In the genomic region with DNA sequence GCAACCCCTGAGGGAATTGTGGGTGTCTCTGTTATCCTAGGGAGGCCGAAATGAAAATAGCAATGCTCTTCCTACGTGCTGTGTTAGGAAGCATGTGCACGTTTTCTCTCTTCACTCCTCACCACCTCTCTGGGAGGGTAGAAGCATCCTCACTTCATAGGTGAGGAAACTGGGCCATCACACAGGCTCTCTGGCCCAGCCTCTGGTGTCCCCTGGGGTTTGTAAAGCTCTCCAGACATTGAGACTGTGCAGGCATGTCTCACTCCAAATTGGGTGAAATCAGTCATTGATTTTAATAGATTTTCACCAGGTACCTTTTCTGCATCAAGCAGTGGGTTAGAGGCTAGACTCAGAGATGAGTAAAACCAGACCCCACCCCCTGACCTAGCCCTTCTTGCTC, we compare ENCODE assay signal across 36 cellular contexts.
"Had no signal": no experiment of that assay in that cellular context is flagged by ENCODE, and none has a peak within 500 bp of the region (broad histone marks: within the 10 kb centered on the region; RNA-seq: fewer than 3 reads in every experiment).

No MANE protein-coding gene starts in this region.

- H3K4me3 ChIP-seq: adrenal gland, body of pancreas, breast epithelium, Peyer's patch, SJSA1 had no signal

- H3K27ac Mint-ChIP-seq: activated CD4-positive, alpha-beta memory T cell treated with anti-CD3 and anti-CD28 coated beads for 36 hours; activated naive CD4-positive, alpha-beta T cell treated with anti-CD3 and anti-CD28 coated beads for 36 hours; activated naive CD4-positive, alpha-beta T cell treated with anti-CD3 and anti-CD28 coated beads, Interleukin-2, amount 50 U/mL, for 72 hours; activated T-helper 1 cell treated with anti-CD3 and anti-CD28 coated beads, Interleukin-12 subunit alpha, Interleukin-12 subunit beta, Interleukin-2, Interleukin-4 antibody, amounts not matched to agents 30 ng/mL and 10 ng/mL and 1 ng/mL, durations not matched to agents 14 hours and 24 hours and 36 hours; T-cell; WTC11 had no signal

- DNase-seq: activated CD4-positive, alpha-beta memory T cell treated with anti-CD3 and anti-CD28 coated beads for 36 hours; activated CD4-positive, alpha-beta T cell treated with anti-CD3 and anti-CD28 coated beads for 4 hours; activated CD4-positive, alpha-beta T cell treated with anti-CD3 and anti-CD28 coated beads, Interleukin-2, amount 50 U/mL, for 1 hour; activated CD4-positive, CD25-positive, alpha-beta regulatory T cell treated with anti-CD3 and anti-CD28 coated beads, Interleukin-2, amount 50 U/mL, for 72 hours; activated CD8-positive, alpha-beta memory T cell treated with anti-CD3 and anti-CD28 coated beads, Interleukin-2, amount 50 U/mL, for 4 hours; activated gamma-delta T cell treated with Interleukin-2 at 50 U/mL for 16 hours; activated naive CD4-positive, alpha-beta T cell treated with anti-CD3 and anti-CD28 coated beads for 36 hours; activated T-cell treated with anti-CD3 and anti-CD28 coated beads for 4 hours; activated T-cell treated with anti-CD3 and anti-CD28 coated beads, Interleukin-2, amount 50 U/mL, for 4 hours; body of pancreas; caudate nucleus; cerebellar nuclear complex; Karpas-422; NCI-H1105 treated with DMSO at 0.1 percent for 48 hours; NCI-H1436; NCI-H1694; NCI-H1930; NCI-H2081 treated with DMSO at 0.1 percent for 48 hours; NCI-H345; NCI-H524 treated with DMSO at 0.1 percent for 48 hours; NCI-H748 treated with DMSO at 0.1 percent for 48 hours; NK-92 treated with Interleukin-12 subunit alpha and Interleukin-12 subunit beta, amount 100 ng/mL, for 24 hours; PC-3; Peyer's patch; RPMI8226; SHP77 treated with DMSO at 0.1 percent for 48 hours; T-cell; T-helper 2 cell; T1000 had no signal

- H3K27me3 ChIP-seq: adrenal gland, body of pancreas, breast epithelium, Peyer's patch, SJSA1 had no signal

- H3K36me3 Mint-ChIP-seq: activated naive CD4-positive, alpha-beta T cell treated with anti-CD3 and anti-CD28 coated beads, Interleukin-2, amount 50 U/mL, for 72 hours had no signal

- H3K4me1 Mint-ChIP-seq: T-cell, WTC11 had no signal

- H3K27me3 Mint-ChIP-seq: activated CD4-positive, alpha-beta memory T cell treated with anti-CD3 and anti-CD28 coated beads for 36 hours; T-cell had no signal

- FAIRE-seq: astrocyte had no signal

- H3K4me3 Mint-ChIP-seq: activated CD4-positive, alpha-beta memory T cell treated with anti-CD3 and anti-CD28 coated beads for 36 hours; activated naive CD4-positive, alpha-beta T cell treated with anti-CD3 and anti-CD28 coated beads for 36 hours; activated T-cell treated with anti-CD3 and anti-CD28 coated beads, Interleukin-2, amount 50 U/mL, for 4 hours; activated T-helper 1 cell treated with anti-CD3 and anti-CD28 coated beads, Interleukin-12 subunit alpha, Interleukin-12 subunit beta, Interleukin-2, Interleukin-4 antibody, amounts not matched to agents 30 ng/mL and 10 ng/mL and 1 ng/mL, durations not matched to agents 14 hours and 24 hours and 36 hours; T-cell; WTC11 had no signal

- ATAC-seq: activated naive CD4-positive, alpha-beta T cell treated with anti-CD3 and anti-CD28 coated beads, Interleukin-2, amount 50 U/mL, for 72 hours; activated T-cell treated with anti-CD3 and anti-CD28 coated beads, Interleukin-2, amount 50 U/mL, for 4 hours; body of pancreas; PC-3; T-cell; WTC11 had no signal

- H3K36me3 ChIP-seq: breast epithelium, Peyer's patch, SJSA1 had no signal

- H3K9me3 ChIP-seq: adrenal gland, body of pancreas, breast epithelium, Peyer's patch, SJSA1 had no signal

- H3K4me1 ChIP-seq: adrenal gland, body of pancreas, breast epithelium, Peyer's patch, SJSA1 had no signal

- H3K9me3 Mint-ChIP-seq: activated CD4-positive, alpha-beta memory T cell treated with anti-CD3 and anti-CD28 coated beads for 36 hours; activated naive CD4-positive, alpha-beta T cell treated with anti-CD3 and anti-CD28 coated beads for 36 hours; activated naive CD4-positive, alpha-beta T cell treated with anti-CD3 and anti-CD28 coated beads, Interleukin-2, amount 50 U/mL, for 72 hours; activated T-cell treated with anti-CD3 and anti-CD28 coated beads, Interleukin-2, amount 50 U/mL, for 4 hours; activated T-helper 1 cell treated with anti-CD3 and anti-CD28 coated beads, Interleukin-12 subunit alpha, Interleukin-12 subunit beta, Interleukin-2, Interleukin-4 antibody, amounts not matched to agents 30 ng/mL and 10 ng/mL and 1 ng/mL, durations not matched to agents 14 hours and 24 hours and 36 hours; T-cell had no signal

- H3K27ac ChIP-seq: adrenal gland, body of pancreas, breast epithelium, Peyer's patch, SJSA1 had no signal
